27 cellular contexts compared by ENCODE assay signal in the genomic region with DNA sequence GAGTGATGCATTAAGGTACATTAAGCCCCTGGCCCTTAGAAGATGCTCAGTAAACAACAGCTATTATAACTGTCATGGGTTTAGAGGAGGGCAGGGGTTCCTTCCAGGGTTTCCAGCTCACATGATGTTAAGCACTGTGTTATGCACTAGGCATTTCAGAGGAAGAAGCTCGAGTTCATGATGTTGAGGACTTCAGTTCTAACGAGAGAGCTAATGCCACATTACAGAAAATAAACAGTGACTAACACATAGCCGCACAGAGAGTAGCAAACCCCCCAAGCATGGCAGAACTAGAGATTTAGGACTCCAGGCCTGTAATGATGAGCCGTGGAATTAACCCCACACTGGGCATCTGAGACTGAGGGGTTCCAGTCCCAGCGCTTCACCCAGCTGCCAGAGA.
"Had no signal": no experiment of that assay in that cellular context is flagged by ENCODE, and none has a peak within 500 bp of the region (broad histone marks: within the 10 kb centered on the region; RNA-seq: fewer than 3 reads in every experiment).

No MANE protein-coding gene starts in this region.

- H3K27ac ChIP-seq: dorsolateral prefrontal cortex, gastrocnemius medialis, hepatocyte, left lung, neural progenitor cell, psoas muscle, sigmoid colon, skin epidermis, suprapubic skin, transverse colon, upper lobe of right lung, uterus had no signal

- H3K4me1 Mint-ChIP-seq: naive thymus-derived CD4-positive, alpha-beta T cell; stimulated activated naive B cell treated with anti-CD40 and anti-IgM and Interleukin-4, amounts not matched to agents 10 μg/mL and 1 μg/mL and 100 μg/mL, for 72 hours; stimulated activated naive CD8-positive, alpha-beta T cell treated with anti-CD3 and anti-CD28 coated beads, Interleukin-15, amount 100 ng/mL, for 72 hours had no signal

- H3K36me3 ChIP-seq: gastrocnemius medialis, heart left ventricle, left lung, neural progenitor cell, sigmoid colon, suprapubic skin, transverse colon, upper lobe of right lung, uterus had no signal

- H3K9me3 Mint-ChIP-seq: naive thymus-derived CD4-positive, alpha-beta T cell; nephron; neural progenitor cell; stimulated activated naive B cell treated with anti-CD40 and anti-IgM and Interleukin-4, amounts not matched to agents 10 μg/mL and 1 μg/mL and 100 μg/mL, for 72 hours; stimulated activated naive CD8-positive, alpha-beta T cell treated with anti-CD3 and anti-CD28 coated beads, Interleukin-15, amount 100 ng/mL, for 72 hours had no signal

- H3K27ac Mint-ChIP-seq: naive thymus-derived CD4-positive, alpha-beta T cell; nephron; neural progenitor cell; stimulated activated naive B cell treated with anti-CD40 and anti-IgM and Interleukin-4, amounts not matched to agents 10 μg/mL and 1 μg/mL and 100 μg/mL, for 72 hours; stimulated activated naive CD8-positive, alpha-beta T cell treated with anti-CD3 and anti-CD28 coated beads, Interleukin-15, amount 100 ng/mL, for 72 hours had no signal

- H2AFZ ChIP-seq: hepatocyte, neural progenitor cell had no signal

- DNase-seq: dorsolateral prefrontal cortex; effector CD4-positive, alpha-beta T cell; foreskin fibroblast; gastrocnemius medialis; heart left ventricle; kidney; left lung; mesendoderm; midbrain; naive thymus-derived CD4-positive, alpha-beta T cell; posterior cingulate gyrus; psoas muscle; right cardiac atrium; sigmoid colon; stimulated activated CD4-positive, alpha-beta T cell treated with anti-CD3 and anti-CD28 coated beads, Interleukin-15, amount 100 ng/mL, for 24 hours; stimulated activated CD4-positive, alpha-beta T cell treated with anti-CD3 and anti-CD28 coated beads, Interleukin-2, amount 100 ng/mL, for 48 hours; stimulated activated naive B cell treated with anti-CD40 and anti-IgM and Interleukin-4, amounts not matched to agents 10 μg/mL and 1 μg/mL and 100 μg/mL, for 72 hours; stimulated activated naive CD8-positive, alpha-beta T cell treated with anti-CD3 and anti-CD28 coated beads, Interleukin-15, amount 100 ng/mL, for 72 hours; transverse colon; upper lobe of right lung; uterus had no signal

- FAIRE-seq: colon, kidney had no signal

- H3K9me3 ChIP-seq: gastrocnemius medialis, heart left ventricle, left lung, psoas muscle, sigmoid colon, suprapubic skin, transverse colon, upper lobe of right lung, uterus had no signal

- H3K4me3 Mint-ChIP-seq: naive thymus-derived CD4-positive, alpha-beta T cell; nephron; neural progenitor cell; stimulated activated naive B cell treated with anti-CD40 and anti-IgM and Interleukin-4, amounts not matched to agents 10 μg/mL and 1 μg/mL and 100 μg/mL, for 72 hours; stimulated activated naive CD8-positive, alpha-beta T cell treated with anti-CD3 and anti-CD28 coated beads, Interleukin-15, amount 100 ng/mL, for 72 hours had no signal

- H3K4me2 ChIP-seq: hepatocyte, neural progenitor cell had no signal

- H3K4me1 ChIP-seq: left lung, sigmoid colon, suprapubic skin, transverse colon, upper lobe of right lung, uterus had no signal

- H3K9ac ChIP-seq: neural progenitor cell had no signal

- ATAC-seq: gastrocnemius medialis; heart left ventricle; left lung; naive thymus-derived CD4-positive, alpha-beta T cell; psoas muscle; stimulated activated naive B cell treated with anti-CD40 and anti-IgM and Interleukin-4, amounts not matched to agents 10 μg/mL and 1 μg/mL and 100 μg/mL, for 72 hours; stimulated activated naive CD8-positive, alpha-beta T cell treated with anti-CD3 and anti-CD28 coated beads, Interleukin-15, amount 100 ng/mL, for 72 hours; upper lobe of right lung had no signal

- H3K27me3 ChIP-seq: gastrocnemius medialis, heart left ventricle, hepatocyte, left lung, neural progenitor cell, sigmoid colon, suprapubic skin, transverse colon, upper lobe of right lung, uterus had no signal

- H3K36me3 Mint-ChIP-seq: naive thymus-derived CD4-positive, alpha-beta T cell; stimulated activated naive B cell treated with anti-CD40 and anti-IgM and Interleukin-4, amounts not matched to agents 10 μg/mL and 1 μg/mL and 100 μg/mL, for 72 hours had no signal

- H3K79me2 ChIP-seq: hepatocyte had no signal

- H3K4me3 ChIP-seq: dorsolateral prefrontal cortex, gastrocnemius medialis, heart left ventricle, hepatocyte, left lung, neural progenitor cell, psoas muscle, sigmoid colon, skin epidermis, suprapubic skin, transverse colon, upper lobe of right lung, uterus had no signal
